12 cellular contexts compared by ENCODE assay signal in the genomic region with DNA sequence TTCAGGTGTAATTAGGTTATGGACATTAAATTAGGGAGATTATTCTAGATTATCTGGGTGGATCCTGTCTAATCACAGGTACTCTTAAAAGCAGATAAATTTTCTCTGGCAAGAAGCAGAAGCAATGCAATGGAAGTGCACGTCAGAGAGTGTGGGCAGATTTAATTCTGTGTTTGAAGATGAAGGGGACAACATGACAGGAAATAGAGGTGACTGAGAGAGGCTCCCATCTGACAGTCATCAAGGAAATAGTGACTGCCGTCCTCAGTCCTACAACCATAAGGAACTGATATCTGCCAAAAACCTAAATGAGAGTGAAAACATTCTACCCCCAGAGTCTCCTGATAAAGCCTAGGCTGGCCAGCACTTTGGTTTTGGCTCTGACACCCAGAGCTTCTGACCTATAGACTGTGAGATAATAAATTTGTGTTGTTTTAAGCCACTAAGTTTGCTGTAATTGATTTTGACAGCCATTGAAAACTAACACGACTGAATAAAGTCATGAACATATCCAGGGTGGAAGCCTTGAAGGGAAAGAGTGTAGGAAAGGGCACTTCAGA. TPM values are rescaled to one million over a fixed set of nuclear protein-coding genes. Genes with fewer than 3 reads are reported as not detected.
DNase-seq lines count a peak whose midpoint lies in the region; ATAC-seq and TF ChIP-seq lines count a peak whose summit lies in the region.
"Had no signal": no experiment of that assay in that cellular context is flagged by ENCODE, and none has a peak within 500 bp of the region (broad histone marks: within the 10 kb centered on the region; RNA-seq: fewer than 3 reads in every experiment).

No MANE protein-coding gene starts in this region.

- peak; percentile 96 for ATAC-seq in activated CD8-positive, alpha-beta T cell treated with anti-CD3 and anti-CD28 coated beads for 36 hours
- peak; percentile 74 for ATAC-seq in stimulated activated naive CD8-positive, alpha-beta T cell treated with anti-CD3 and anti-CD28 coated beads, Interleukin-15, amount 100 ng/mL, for 72 hours
- ATAC-seq: HCT116 had no signal

- POLR2A ChIA-PET in activated CD8-positive, alpha-beta T cell treated with anti-CD3 and anti-CD28 coated beads for 36 hours (lab: Charles Lee): interaction anchor here (1.4 kb wide), 1 partner anchor 30 kb away, joined by 3 read pairs; the partner anchor contains the start of gene DDX50

- no peaks in the 10 kb centered on the region for H3K36me3 Mint-ChIP-seq in activated naive CD4-positive, alpha-beta T cell treated with anti-CD3 and anti-CD28 coated beads for 36 hours (ENCODE audit: low read depth)
- H3K36me3 Mint-ChIP-seq in activated CD8-positive, alpha-beta T cell treated with anti-CD3 and anti-CD28 coated beads for 36 hours (ENCODE audit: low read depth): no peaks in the 10 kb centered on the region

- intact Hi-C loops in activated naive CD4-positive, alpha-beta T cell treated with anti-CD3 and anti-CD28 coated beads for 36 hours (cut with micrococcal nuclease): loop anchor here (1.0 kb wide), 1 partner anchor 31 kb away; the partner anchor contains the start of gene DDX50
- intact Hi-C loops in activated CD8-positive, alpha-beta T cell treated with anti-CD3 and anti-CD28 coated beads for 36 hours (cut with micrococcal nuclease): no loop called here

- H3K4me1 Mint-ChIP-seq in activated naive CD4-positive, alpha-beta T cell treated with anti-CD3 and anti-CD28 coated beads for 36 hours (ENCODE audit: low read depth): peaks cover 18% of the 10 kb centered on the region
- peaks cover 11% of the 10 kb centered on the region for H3K4me1 Mint-ChIP-seq in activated CD8-positive, alpha-beta T cell treated with anti-CD3 and anti-CD28 coated beads for 36 hours (ENCODE audit: low read depth)
- H3K4me1 Mint-ChIP-seq in stimulated activated naive CD8-positive, alpha-beta T cell treated with anti-CD3 and anti-CD28 coated beads, Interleukin-15, amount 100 ng/mL, for 72 hours: peaks cover 21% of the 10 kb centered on the region

- DNase-seq in activated naive CD4-positive, alpha-beta T cell treated with anti-CD3 and anti-CD28 coated beads for 36 hours: peak; percentile 60
- DNase-seq in activated naive CD4-positive, alpha-beta T cell treated with Interleukin-2 at 50 U/mL for 16 hours: no peak
- peak; percentile 73 for DNase-seq in activated CD8-positive, alpha-beta T cell treated with anti-CD3 and anti-CD28 coated beads for 36 hours
- DNase-seq in stimulated activated naive CD8-positive, alpha-beta T cell treated with anti-CD3 and anti-CD28 coated beads, Interleukin-15, amount 100 ng/mL, for 72 hours: peak in 1 of 2 donors; percentile 11
- DNase-seq in kidney glomerular epithelial cell (lab: John Stamatoyannopoulos, UW): no peak
- DNase-seq in cerebellar nuclear complex (lab: John Stamatoyannopoulos, UW): no peak
- DNase-seq in T-helper 1 cell: no peak
- DNase-seq: GDM1, NCI-H774, upper lobe of left lung had no signal

- no peaks in the 10 kb centered on the region for H3K27me3 Mint-ChIP-seq in activated naive CD4-positive, alpha-beta T cell treated with anti-CD3 and anti-CD28 coated beads for 36 hours (ENCODE audit: low read depth)
- H3K27me3 Mint-ChIP-seq in activated CD8-positive, alpha-beta T cell treated with anti-CD3 and anti-CD28 coated beads for 36 hours: no peaks in the 10 kb centered on the region
- no peaks in the 10 kb centered on the region for H3K27me3 Mint-ChIP-seq in stimulated activated naive CD8-positive, alpha-beta T cell treated with anti-CD3 and anti-CD28 coated beads, Interleukin-15, amount 100 ng/mL, for 72 hours

- H3K27ac ChIP-seq in layer of hippocampus (ENCODE audit: low read depth, low read length): peak overlapping the region; percentile 52

- no peak overlapping the region for H3K27ac Mint-ChIP-seq in activated naive CD4-positive, alpha-beta T cell treated with anti-CD3 and anti-CD28 coated beads for 36 hours
- H3K27ac Mint-ChIP-seq in activated CD8-positive, alpha-beta T cell treated with anti-CD3 and anti-CD28 coated beads for 36 hours: peak overlapping the region; percentile 41
- no peak overlapping the region for H3K27ac Mint-ChIP-seq in stimulated activated naive CD8-positive, alpha-beta T cell treated with anti-CD3 and anti-CD28 coated beads, Interleukin-15, amount 100 ng/mL, for 72 hours

- CTCF ChIA-PET in activated naive CD4-positive, alpha-beta T cell treated with anti-CD3 and anti-CD28 coated beads for 36 hours (lab: Charles Lee): interaction anchor here (0.6 to 1.6 kb wide), 2 partner anchors 11 to 425 kb away, joined by 3 to 4 read pairs; no protein-coding TSS in a partner anchor
- CTCF ChIA-PET in activated CD8-positive, alpha-beta T cell treated with anti-CD3 and anti-CD28 coated beads for 36 hours (lab: Charles Lee): no interaction called here

- TF ChIP-seq CTCF in activated CD8-positive, alpha-beta T cell treated with anti-CD3 and anti-CD28 coated beads for 36 hours (IDR thresholded peaks at IDR 0.05): no peak

- no peak overlapping the region for H3K4me3 Mint-ChIP-seq in activated naive CD4-positive, alpha-beta T cell treated with anti-CD3 and anti-CD28 coated beads for 36 hours
- no peak overlapping the region for H3K4me3 Mint-ChIP-seq in activated CD8-positive, alpha-beta T cell treated with anti-CD3 and anti-CD28 coated beads for 36 hours
- H3K4me3 Mint-ChIP-seq in stimulated activated naive CD8-positive, alpha-beta T cell treated with anti-CD3 and anti-CD28 coated beads, Interleukin-15, amount 100 ng/mL, for 72 hours: no peak overlapping the region

- peaks cover 2% of the 10 kb centered on the region for H3K9me3 Mint-ChIP-seq in activated naive CD4-positive, alpha-beta T cell treated with anti-CD3 and anti-CD28 coated beads for 36 hours
- H3K9me3 Mint-ChIP-seq in activated CD8-positive, alpha-beta T cell treated with anti-CD3 and anti-CD28 coated beads for 36 hours: peaks cover 2% of the 10 kb centered on the region
- peaks cover 0 to 15% of the 10 kb centered on the region in 2 donors for H3K9me3 Mint-ChIP-seq in stimulated activated naive CD8-positive, alpha-beta T cell treated with anti-CD3 and anti-CD28 coated beads, Interleukin-15, amount 100 ng/mL, for 72 hours

- H3K27me3 ChIP-seq in layer of hippocampus (ENCODE audit: control insufficient read depth, insufficient read depth, low read length): no peaks in the 10 kb centered on the region
- H3K27me3 ChIP-seq: upper lobe of left lung had no signal

RNA-seq across cellular contexts. Expression of gene DDX50, which starts 30.5 kb away (rescaled TPM):
- total RNA-seq in activated naive CD4-positive, alpha-beta T cell treated with anti-CD3 and anti-CD28 coated beads for 36 hours: 10 to 100 TPM; 62.1 to 66.0 TPM
- total RNA-seq in activated CD8-positive, alpha-beta T cell treated with anti-CD3 and anti-CD28 coated beads for 36 hours: 100 to 1,000 TPM; 102 to 105 TPM

RNA-seq across cellular contexts. Expression of gene STOX1, which starts 43.3 kb away (rescaled TPM):
- total RNA-seq in activated naive CD4-positive, alpha-beta T cell treated with anti-CD3 and anti-CD28 coated beads for 36 hours: under 1 TPM; 0.38 to 0.42 TPM
- under 1 TPM; 0.22 to 0.36 TPM for total RNA-seq in activated CD8-positive, alpha-beta T cell treated with anti-CD3 and anti-CD28 coated beads for 36 hours

Comparison
In these comparisons a context has a peak if more than half of its experiments do, and no peak if none do; other contexts are left out.
1. DNase-seq: peak in activated naive CD4-positive, alpha-beta T cell treated with anti-CD3 and anti-CD28 coated beads for 36 hours (single experiment) and activated CD8-positive, alpha-beta T cell treated with anti-CD3 and anti-CD28 coated beads for 36 hours (single experiment); none in activated naive CD4-positive, alpha-beta T cell treated with Interleukin-2 at 50 U/mL for 16 hours (single experiment), kidney glomerular epithelial cell (single experiment), cerebellar nuclear complex (0 of 2) and T-helper 1 cell (0 of 5).